ENCODE assay signal across 14 cellular contexts in the genomic region with DNA sequence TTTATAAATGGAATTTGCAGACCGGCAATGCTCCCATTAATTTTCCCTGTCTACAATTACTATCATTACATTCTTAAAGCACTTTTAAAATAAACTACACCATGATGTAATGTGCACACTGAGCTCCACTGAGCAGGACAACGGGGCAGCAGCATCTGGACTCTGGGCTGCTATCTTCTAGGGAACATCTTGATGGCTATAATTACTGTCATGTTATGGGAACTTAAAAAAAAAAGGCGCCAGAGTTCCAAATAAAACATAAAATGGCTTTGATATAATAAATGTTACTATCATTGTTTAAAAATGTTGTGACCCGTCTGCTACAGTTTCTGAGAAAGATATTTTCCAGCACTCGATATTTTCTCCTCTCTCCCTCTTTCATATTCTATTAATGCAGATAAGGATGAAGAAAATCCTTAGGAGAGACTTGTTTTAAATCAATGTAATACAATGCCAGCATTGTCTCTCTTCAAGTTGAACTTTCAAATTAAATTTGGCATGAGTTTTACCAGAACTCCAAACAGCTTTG.
A peak's percentile ranks its signal among the peaks of the same experiment; 100 is the strongest.
DNase-seq lines count a peak whose midpoint lies in the region; ATAC-seq, FAIRE-seq and TF ChIP-seq lines count a peak whose summit lies in the region.
"Had no signal": no experiment of that assay in that cellular context is flagged by ENCODE, and none has a peak within 500 bp of the region (broad histone marks: within the 10 kb centered on the region; RNA-seq: fewer than 3 reads in every experiment).

No MANE protein-coding gene starts in this region.

- no peaks in the 10 kb centered on the region for H4K20me1 ChIP-seq in HepG2 (ENCODE audit: insufficient read depth, low read length)

- H3K27me3 ChIP-seq in liver (ENCODE audit: control insufficient read depth in 4 of 4, insufficient read depth in 4 of 4, low read length in 3 of 4) (no peaks in the 10 kb centered on the region), HepG2 (ENCODE audit: control insufficient read depth in 1 of 2, insufficient read depth in 2 of 2, low read length in 2 of 2) (no peaks in the 10 kb centered on the region), muscle layer of colon (ENCODE audit: control insufficient read depth in 1 of 2, insufficient read depth in 2 of 2, low read length in 2 of 2) (no peaks in the 10 kb centered on the region), suprapubic skin (no peaks in the 10 kb centered on the region)

- TF ChIP-seq POLR2A in HepG2 (IDR thresholded peaks at IDR 0.05; ENCODE audit: insufficient read depth in 1 of 2, low read depth in 2 of 2, low read length in 2 of 2) (no peak), suprapubic skin (IDR thresholded peaks at IDR 0.05) (no peak)

- TF ChIP-seq EP300 in HepG2 (IDR thresholded peaks at IDR 0.05; ENCODE audit: low read depth in 2 of 2, low read length in 2 of 2): no peak
- TF ChIP-seq EP300 in HepG2 (CRISPR knock-in tag; IDR thresholded peaks at IDR 0.05; ENCODE audit: borderline replicate concordance): no peak
- TF ChIP-seq EP300 in suprapubic skin (IDR thresholded peaks at IDR 0.05): no peak

- CTCF ChIA-PET in HepG2 (lab: Yijun Ruan, JAX; ENCODE audit: low intra/inter-chr PET ratio, low total read pairs): no interaction called here

- 80% methylated on average over 5 of the region's 5 CpGs for WGBS in liver
- 16% methylated on average over 5 of the region's 5 CpGs for WGBS in HepG2 (ENCODE audit: low lambda C conversion rate)
- WGBS in suprapubic skin: 60% methylated on average over 5 of the region's 5 CpGs

- in situ Hi-C loops in HepG2 (cut with HindIII; ENCODE audit: extremely low pct_ligation_motif_present, low pct_unique_long_range_greater_than_20kb): no loop called here

- no peak overlapping the region for H2AFZ ChIP-seq in HepG2 (ENCODE audit: low read length)

- no peak overlapping the region for H3K27ac ChIP-seq in liver (ENCODE audit: low read depth in 1 of 2, low read length in 2 of 2)
- H3K27ac ChIP-seq in HepG2 (ENCODE audit: extremely low read length, insufficient read depth, low read length): no peak overlapping the region
- peak overlapping the region; percentile 77 for H3K27ac ChIP-seq in muscle layer of colon (ENCODE audit: low read depth, low read length)
- H3K27ac ChIP-seq in suprapubic skin: no peak overlapping the region
- H3K27ac ChIP-seq: A549 had no signal

- no peak overlapping the region for H3K4me3 ChIP-seq in liver (ENCODE audit: low read depth in 1 of 3, low read length in 3 of 3)
- H3K4me3 ChIP-seq in HepG2 (replicated peaks in 1 of 3; ENCODE audit: insufficient read depth in 1 of 3, low read depth in 2 of 3, low read length in 3 of 3): no peak overlapping the region
- no peak overlapping the region for H3K4me3 ChIP-seq in muscle layer of colon (ENCODE audit: low read depth in 1 of 2, low read length in 2 of 2)
- H3K4me3 ChIP-seq in suprapubic skin: no peak overlapping the region
- H3K4me3 ChIP-seq: A549 had no signal

- H3K36me3 ChIP-seq in liver (ENCODE audit: control insufficient read depth in 4 of 4, insufficient read depth in 3 of 4, low read depth in 1 of 4, low read length in 3 of 4) (no peaks in the 10 kb centered on the region), HepG2 (replicated peaks in 1 of 2; ENCODE audit: control insufficient read depth in 1 of 2, insufficient read depth in 2 of 2, low read length in 2 of 2) (no peaks in the 10 kb centered on the region), muscle layer of colon (ENCODE audit: insufficient read depth, low read length) (no peaks in the 10 kb centered on the region), suprapubic skin (no peaks in the 10 kb centered on the region)

- ATAC-seq in HepG2 (no peak), GM18519 (IDR thresholded peaks at IDR 0.05; ENCODE audit: low FRiP score, unreplicated experiment) (no peak)
- ATAC-seq: A549 had no signal

- H3K9me3 ChIP-seq in liver (ENCODE audit: control insufficient read depth in 4 of 4, low read length in 3 of 4): no peaks in the 10 kb centered on the region
- H3K9me3 ChIP-seq in HepG2 (ENCODE audit: low read length): no peaks in the 10 kb centered on the region
- H3K9me3 ChIP-seq in muscle layer of colon (ENCODE audit: low read length): no peaks in the 10 kb centered on the region
- no peaks in the 10 kb centered on the region for H3K9me3 ChIP-seq in suprapubic skin
- H3K9me3 ChIP-seq: A549, Caco-2 had no signal

- H3K9ac ChIP-seq in liver (ENCODE audit: low read depth in 1 of 2, low read length in 2 of 2) (no peak overlapping the region), HepG2 (ENCODE audit: insufficient read depth, low read depth, low read length) (no peak overlapping the region), muscle layer of colon (ENCODE audit: low read length) (no peak overlapping the region)

- TF ChIP-seq RAD21 in liver (IDR thresholded peaks at IDR 0.05) (no peak), HepG2 (CRISPR knock-in tag; IDR thresholded peaks at IDR 0.05) (no peak)

- no TSS peak for BruUV-seq in HepG2 (replicated peaks; lab: Mats Ljungman, UMichigan)

- no peaks in the 10 kb centered on the region for H3K79me2 ChIP-seq in HepG2 (ENCODE audit: insufficient read depth, low read length)

- H3K4me2 ChIP-seq in HepG2 (ENCODE audit: low read depth, low read length): no peak overlapping the region
- H3K4me2 ChIP-seq: A549 had no signal

- no peaks in the 10 kb centered on the region for H3K4me1 ChIP-seq in liver (ENCODE audit: control insufficient read depth in 4 of 4, insufficient read depth in 4 of 4, low read length in 3 of 4)
- H3K4me1 ChIP-seq in HepG2 (ENCODE audit: insufficient read depth, low read length): no peaks in the 10 kb centered on the region
- H3K4me1 ChIP-seq in muscle layer of colon (ENCODE audit: insufficient read depth, low read length): peaks cover 68% of the 10 kb centered on the region
- H3K4me1 ChIP-seq in suprapubic skin: peaks cover 8% of the 10 kb centered on the region
- H3K4me1 ChIP-seq: Caco-2 had no signal

- no peak for DNase-seq in HepG2 (ENCODE audit: low spot score)
- DNase-seq in foreskin melanocyte: peak; percentile 23
- DNase-seq in COLO668 (lab: John Stamatoyannopoulos, UW; ENCODE audit: unreplicated experiment): no peak
- DNase-seq in suprapubic skin (ENCODE audit: low spot score in 2 of 2): no peak
- DNase-seq: Caco-2, H7, Kasumi-1, MM.1S, NCI-H1092 treated with DMSO at 0.1 percent for 48 hours, NCI-H510A treated with DMSO at 0.1 percent for 48 hours had no signal

- FAIRE-seq in HepG2 (lab: Jason Lieb, UNC): no peak
- FAIRE-seq: A549 had no signal

- TF ChIP-seq CTCF in liver (IDR thresholded peaks at IDR 0.05; ENCODE audit: low read depth, low read length, missing input control) (no peak), HepG2 (CRISPR knock-in tag; IDR thresholded peaks at IDR 0.05) (no peak), suprapubic skin (IDR thresholded peaks at IDR 0.05) (no peak)

- POLR2A ChIA-PET in HepG2 (lab: Yijun Ruan, JAX): no interaction called here

- intact Hi-C loops in HepG2 (cut with micrococcal nuclease; ENCODE audit: unreplicated experiment): no loop called here

TF ChIP-seq in liver, 16 proteins besides CTCF, POLR2A, EP300 and RAD21:
- no peak for TF ChIP-seq JUND (IDR thresholded peaks at IDR 0.05)
- no peak for TF ChIP-seq TAF1 (conservative IDR thresholded peaks at IDR 0.05)
- TF ChIP-seq, protein P1, sequence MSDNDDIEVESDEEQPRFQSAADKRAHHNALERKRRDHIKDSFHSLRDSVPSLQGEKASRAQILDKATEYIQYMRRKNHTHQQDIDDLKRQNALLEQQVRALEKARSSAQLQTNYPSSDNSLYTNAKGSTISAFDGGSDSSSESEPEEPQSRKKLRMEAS (IDR thresholded peaks at IDR 0.05): no peak
- TF ChIP-seq, protein P2, sequence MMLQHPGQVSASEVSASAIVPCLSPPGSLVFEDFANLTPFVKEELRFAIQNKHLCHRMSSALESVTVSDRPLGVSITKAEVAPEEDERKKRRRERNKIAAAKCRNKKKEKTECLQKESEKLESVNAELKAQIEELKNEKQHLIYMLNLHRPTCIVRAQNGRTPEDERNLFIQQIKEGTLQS (IDR thresholded peaks at IDR 0.05): no peak
- peak in 1 of 2 donors; percentile 20 for TF ChIP-seq RXRA (IDR thresholded peaks at IDR 0.05)
- peak; percentile 17 for TF ChIP-seq NR2F2 (IDR thresholded peaks at IDR 0.05)
- no peak for TF ChIP-seq FOXA2 (IDR thresholded peaks at IDR 0.05)
- TF ChIP-seq SP1 (IDR thresholded peaks at IDR 0.05): no peak

TF ChIP-seq in HepG2, 621 proteins besides CTCF, POLR2A, EP300 and RAD21:
- TF ChIP-seq SCMH1 (CRISPR knock-in tag; IDR thresholded peaks at IDR 0.05; ENCODE audit: borderline replicate concordance): no peak
- TF ChIP-seq, protein P3, sequence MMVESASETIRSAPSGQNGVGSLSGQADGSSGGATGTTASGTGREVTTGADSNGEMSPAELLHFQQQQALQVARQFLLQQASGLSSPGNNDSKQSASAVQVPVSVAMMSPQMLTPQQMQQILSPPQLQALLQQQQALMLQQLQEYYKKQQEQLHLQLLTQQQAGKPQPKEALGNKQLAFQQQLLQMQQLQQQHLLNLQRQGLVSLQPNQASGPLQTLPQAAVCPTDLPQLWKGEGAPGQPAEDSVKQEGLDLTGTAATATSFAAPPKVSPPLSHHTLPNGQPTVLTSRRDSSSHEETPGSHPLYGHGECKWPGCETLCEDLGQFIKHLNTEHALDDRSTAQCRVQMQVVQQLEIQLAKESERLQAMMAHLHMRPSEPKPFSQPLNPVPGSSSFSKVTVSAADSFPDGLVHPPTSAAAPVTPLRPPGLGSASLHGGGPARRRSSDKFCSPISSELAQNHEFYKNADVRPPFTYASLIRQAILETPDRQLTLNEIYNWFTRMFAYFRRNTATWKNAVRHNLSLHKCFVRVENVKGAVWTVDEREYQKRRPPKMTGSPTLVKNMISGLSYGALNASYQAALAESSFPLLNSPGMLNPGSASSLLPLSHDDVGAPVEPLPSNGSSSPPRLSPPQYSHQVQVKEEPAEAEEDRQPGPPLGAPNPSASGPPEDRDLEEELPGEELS (CRISPR knock-in tag; IDR thresholded peaks at IDR 0.05): no peak
- no peak for TF ChIP-seq ZNF768 (CRISPR knock-in tag; IDR thresholded peaks at IDR 0.05)
- no peak for TF ChIP-seq ZNF713 (CRISPR knock-in tag; IDR thresholded peaks at IDR 0.05)
- TF ChIP-seq, protein P4, sequence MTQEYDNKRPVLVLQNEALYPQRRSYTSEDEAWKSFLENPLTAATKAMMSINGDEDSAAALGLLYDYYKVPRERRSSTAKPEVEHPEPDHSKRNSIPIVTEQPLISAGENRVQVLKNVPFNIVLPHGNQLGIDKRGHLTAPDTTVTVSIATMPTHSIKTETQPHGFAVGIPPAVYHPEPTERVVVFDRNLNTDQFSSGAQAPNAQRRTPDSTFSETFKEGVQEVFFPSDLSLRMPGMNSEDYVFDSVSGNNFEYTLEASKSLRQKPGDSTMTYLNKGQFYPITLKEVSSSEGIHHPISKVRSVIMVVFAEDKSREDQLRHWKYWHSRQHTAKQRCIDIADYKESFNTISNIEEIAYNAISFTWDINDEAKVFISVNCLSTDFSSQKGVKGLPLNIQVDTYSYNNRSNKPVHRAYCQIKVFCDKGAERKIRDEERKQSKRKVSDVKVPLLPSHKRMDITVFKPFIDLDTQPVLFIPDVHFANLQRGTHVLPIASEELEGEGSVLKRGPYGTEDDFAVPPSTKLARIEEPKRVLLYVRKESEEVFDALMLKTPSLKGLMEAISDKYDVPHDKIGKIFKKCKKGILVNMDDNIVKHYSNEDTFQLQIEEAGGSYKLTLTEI (CRISPR knock-in tag; conservative IDR thresholded peaks at IDR 0.05): no peak
- no peak for TF ChIP-seq TCF12 (IDR thresholded peaks at IDR 0.05)
- no peak for TF ChIP-seq TCF12 (CRISPR knock-in tag; IDR thresholded peaks at IDR 0.05)
